Comparison of ENCODE assay signal across 11 cellular contexts in genomic region chr22:50641696-50642607, GRCh38. TPM values are rescaled to one million over a fixed set of nuclear protein-coding genes. Genes with fewer than 3 reads are reported as not detected.
DNase-seq lines count a peak whose midpoint lies in the region; FAIRE-seq and TF ChIP-seq lines count a peak whose summit lies in the region.
"Had no signal": no experiment of that assay in that cellular context is flagged by ENCODE, and none has a peak within 500 bp of the region (broad histone marks: within the 10 kb centered on the region; RNA-seq: fewer than 3 reads in every experiment).

No MANE protein-coding gene starts in this region.

- no peak for FAIRE-seq in keratinocyte (lab: Jason Lieb, UNC)

- H3K79me2 ChIP-seq in keratinocyte (ENCODE audit: control insufficient read depth, insufficient read depth, low read length): no peaks in the 10 kb centered on the region

- H3K9me3 Mint-ChIP-seq in HFFc6 (peaks cover 4% of the 10 kb centered on the region; the same call in 1 of the 2 replicates), glutamatergic neuron (ENCODE audit: unreplicated experiment) (peaks cover 5% of the 10 kb centered on the region)
- H3K9me3 Mint-ChIP-seq in activated naive CD8-positive, alpha-beta T cell treated with anti-CD3 and anti-CD28 coated beads for 36 hours: no peaks in the 10 kb centered on the region
- H3K9me3 Mint-ChIP-seq: stimulated activated memory B cell treated with anti-CD40 and anti-IgM and Interleukin-4, amounts not matched to agents 10 μg/mL and 1 μg/mL and 100 μg/mL, for 72 hours had no signal

- H3K4me1 Mint-ChIP-seq in HFFc6 (ENCODE audit: low read depth) (no peaks in the 10 kb centered on the region), glutamatergic neuron (ENCODE audit: low read depth, unreplicated experiment) (peaks cover 8% of the 10 kb centered on the region)
- no peaks in the 10 kb centered on the region for H3K4me1 Mint-ChIP-seq in activated naive CD8-positive, alpha-beta T cell treated with anti-CD3 and anti-CD28 coated beads for 36 hours
- H3K4me1 Mint-ChIP-seq: stimulated activated memory B cell treated with anti-CD40 and anti-IgM and Interleukin-4, amounts not matched to agents 10 μg/mL and 1 μg/mL and 100 μg/mL, for 72 hours had no signal

- no peaks in the 10 kb centered on the region for H3K36me3 Mint-ChIP-seq in HFFc6 (ENCODE audit: low read depth)
- H3K36me3 Mint-ChIP-seq in glutamatergic neuron (ENCODE audit: unreplicated experiment): no peaks in the 10 kb centered on the region
- no peaks in the 10 kb centered on the region for H3K36me3 Mint-ChIP-seq in activated naive CD8-positive, alpha-beta T cell treated with anti-CD3 and anti-CD28 coated beads for 36 hours
- H3K36me3 Mint-ChIP-seq: stimulated activated memory B cell treated with anti-CD40 and anti-IgM and Interleukin-4, amounts not matched to agents 10 μg/mL and 1 μg/mL and 100 μg/mL, for 72 hours had no signal

- H3K4me3 Mint-ChIP-seq in HFFc6 (no peak overlapping the region), glutamatergic neuron (ENCODE audit: unreplicated experiment) (no peak overlapping the region)
- no peak overlapping the region for H3K4me3 Mint-ChIP-seq in activated naive CD8-positive, alpha-beta T cell treated with anti-CD3 and anti-CD28 coated beads for 36 hours
- H3K4me3 Mint-ChIP-seq: stimulated activated memory B cell treated with anti-CD40 and anti-IgM and Interleukin-4, amounts not matched to agents 10 μg/mL and 1 μg/mL and 100 μg/mL, for 72 hours had no signal

- H3K4me2 ChIP-seq in keratinocyte (ENCODE audit: control insufficient read depth, extremely low read depth, insufficient read depth, low read depth, low read length): no peak overlapping the region

- TF ChIP-seq CTCF in HFFc6 (IDR thresholded peaks at IDR 0.05) (peak; percentile 22), choroid plexus epithelial cell (conservative IDR thresholded peaks at IDR 0.05; ENCODE audit: low read depth, low read length) (peak; percentile 77), keratinocyte (optimal IDR thresholded peaks at IDR 0.05 in 1 of 3, IDR thresholded peaks at IDR 0.05 in 1 of 3, conservative IDR thresholded peaks at IDR 0.05 in 1 of 3; ENCODE audit: extremely low read depth in 1 of 3, insufficient read depth in 2 of 3, low read length in 3 of 3) (peak in 2 of 3 experiments; percentile 18 to 27), glutamatergic neuron (IDR thresholded peaks at IDR 0.05; ENCODE audit: partially characterized antibody, unreplicated experiment) (no peak)

- H3K27me3 ChIP-seq in keratinocyte (ENCODE audit: control insufficient read depth, extremely low read depth, insufficient read depth, low read length): peaks cover 36% of the 10 kb centered on the region

- no peak overlapping the region for H2AFZ ChIP-seq in keratinocyte (ENCODE audit: control insufficient read depth, low read length)

- no peaks in the 10 kb centered on the region for H3K36me3 ChIP-seq in keratinocyte (ENCODE audit: control insufficient read depth in 2 of 2, extremely low read depth in 1 of 2, insufficient read depth in 2 of 2, low read length in 2 of 2)

- no peak for DNase-seq in HFFc6
- DNase-seq in choroid plexus epithelial cell (ENCODE audit: low read depth): peak; percentile 74
- no peak for DNase-seq in keratinocyte (ENCODE audit: low read depth, low spot score)
- peak; percentile 69 for DNase-seq in smooth muscle cell of the brain vasculature (ENCODE audit: low read depth, low spot score)
- no peak for DNase-seq in central memory CD4-positive, alpha-beta T cell
- no peak for DNase-seq in glutamatergic neuron
- DNase-seq in activated naive CD8-positive, alpha-beta T cell treated with anti-CD3 and anti-CD28 coated beads for 36 hours: no peak
- no peak for DNase-seq in NK-92 treated with Interleukin-12 subunit alpha and Interleukin-12 subunit beta, amount 100 ng/mL, for 24 hours (lab: John Stamatoyannopoulos, UW)
- DNase-seq: activated CD8-positive, alpha-beta memory T cell treated with anti-CD3 and anti-CD28 coated beads for 24 hours; kidney glomerular epithelial cell had no signal

- H3K27me3 Mint-ChIP-seq in HFFc6 (ENCODE audit: insufficient read depth) (peaks cover 36% of the 10 kb centered on the region), glutamatergic neuron (ENCODE audit: unreplicated experiment) (peaks cover 4% of the 10 kb centered on the region)
- peaks cover 23% of the 10 kb centered on the region for H3K27me3 Mint-ChIP-seq in activated naive CD8-positive, alpha-beta T cell treated with anti-CD3 and anti-CD28 coated beads for 36 hours

- no peaks in the 10 kb centered on the region for H3K9me3 ChIP-seq in keratinocyte (ENCODE audit: control insufficient read depth, low read depth, low read length)

- H3K9me1 ChIP-seq in keratinocyte (ENCODE audit: control insufficient read depth, extremely low read depth, insufficient read depth, low read length): no peaks in the 10 kb centered on the region

- no peak overlapping the region for H3K9ac ChIP-seq in keratinocyte (ENCODE audit: control insufficient read depth, extremely low read depth, insufficient read depth, low read length)

- H3K27ac Mint-ChIP-seq in HFFc6 (no peak overlapping the region), glutamatergic neuron (ENCODE audit: unreplicated experiment) (no peak overlapping the region)
- no peak overlapping the region for H3K27ac Mint-ChIP-seq in activated naive CD8-positive, alpha-beta T cell treated with anti-CD3 and anti-CD28 coated beads for 36 hours
- H3K27ac Mint-ChIP-seq: stimulated activated memory B cell treated with anti-CD40 and anti-IgM and Interleukin-4, amounts not matched to agents 10 μg/mL and 1 μg/mL and 100 μg/mL, for 72 hours had no signal

- no peaks in the 10 kb centered on the region for H3K4me1 ChIP-seq in keratinocyte (ENCODE audit: control insufficient read depth, extremely low read depth, insufficient read depth, low read length)

- peak overlapping the region; percentile 12 for H3K4me3 ChIP-seq in choroid plexus epithelial cell (ENCODE audit: low read depth, low read length)
- H3K4me3 ChIP-seq in keratinocyte (ENCODE audit: control insufficient read depth in 2 of 3, extremely low read depth in 1 of 3, insufficient read depth in 2 of 3, low read depth in 1 of 3, low read length in 3 of 3): no peak overlapping the region

- H3K27ac ChIP-seq in keratinocyte (ENCODE audit: control insufficient read depth, insufficient read depth, low read length): no peak overlapping the region

- peaks cover 2% of the 10 kb centered on the region for H4K20me1 ChIP-seq in keratinocyte (ENCODE audit: control insufficient read depth, extremely low read depth, insufficient read depth, low read length)

- dilution Hi-C loops in keratinocyte (cut with MboI; ENCODE audit: extremely low pct_ligation_motif_present, low sequenced_read_pairs): no loop called here

RNA-seq across cellular contexts. Expression of gene ARSA, which starts 14.0 kb away (rescaled TPM):
- 10 to 100 TPM; 28.0 to 35.4 (median 30.6) TPM for total RNA-seq in HFFc6 (2021; fragmentation: NEBNext Ultra II Directional; extraction: Animal tissue kit (Norgen Biotek cat#: 25700))
- 12.1 to 20.8 TPM (median 19.5 TPM) in 3 replicates for polyA plus RNA-seq in keratinocyte
- polyA plus RNA-seq in keratinocyte (2011; ENCODE audit: low read depth): 6.8 TPM
- polyA plus RNA-seq in keratinocyte (2011; cell fraction: cytosol; rRNA removed): 6.7 and 16.9 TPM in 2 replicates
- 68.3 and 101 TPM in 2 replicates for polyA plus RNA-seq in keratinocyte (2011; cell fraction: nucleus; rRNA removed)
- 22.7 and 31.0 TPM in 2 replicates for polyA plus RNA-seq in keratinocyte (2012; ENCODE audit: low replicate concordance)
- polyA minus RNA-seq in keratinocyte: 9.6 to 14.0 TPM (median 10.9 TPM) in 3 replicates
- 30.9 TPM for polyA minus RNA-seq in keratinocyte (2011; cell fraction: cytosol; rRNA and poly(A)+ RNA removed)
- 36.3 and 36.8 TPM in 2 replicates for polyA minus RNA-seq in keratinocyte (2011; cell fraction: nucleus; rRNA and poly(A)+ RNA removed)
- total RNA-seq in glutamatergic neuron (ENCODE audit: unreplicated experiment): 65.7 TPM
- 10 to 100 TPM; 12.6 to 13.5 TPM for total RNA-seq in activated naive CD8-positive, alpha-beta T cell treated with anti-CD3 and anti-CD28 coated beads for 36 hours

RNA-seq across cellular contexts. Expression of gene SHANK3, which starts 30.7 kb away (rescaled TPM):
- under 1 TPM; 0.65 to 0.97 (median 0.68) TPM for total RNA-seq in HFFc6 (2021; fragmentation: NEBNext Ultra II Directional; extraction: Animal tissue kit (Norgen Biotek cat#: 25700))
- polyA plus RNA-seq in keratinocyte: 1.00 to 1.8 TPM (median 1.6 TPM) in 3 replicates
- polyA plus RNA-seq in keratinocyte (2011; ENCODE audit: low read depth): 0.60 TPM
- 0.69 and 2.0 TPM in 2 replicates for polyA plus RNA-seq in keratinocyte (2011; cell fraction: cytosol; rRNA removed)
- 3.9 and 7.2 TPM in 2 replicates for polyA plus RNA-seq in keratinocyte (2011; cell fraction: nucleus; rRNA removed)
- 0.93 and 3.8 TPM in 2 replicates for polyA plus RNA-seq in keratinocyte (2012; ENCODE audit: low replicate concordance)
- polyA minus RNA-seq in keratinocyte: 1.0 to 4.2 TPM (median 1.3 TPM) in 3 replicates
- 3.6 TPM for polyA minus RNA-seq in keratinocyte (2011; cell fraction: cytosol; rRNA and poly(A)+ RNA removed)
- 3.8 and 4.0 TPM in 2 replicates for polyA minus RNA-seq in keratinocyte (2011; cell fraction: nucleus; rRNA and poly(A)+ RNA removed)
- total RNA-seq in glutamatergic neuron (ENCODE audit: unreplicated experiment): 20.4 TPM
- under 1 TPM; 0.27 to 0.30 TPM for total RNA-seq in activated naive CD8-positive, alpha-beta T cell treated with anti-CD3 and anti-CD28 coated beads for 36 hours

RNA-seq across cellular contexts. Expression of gene MAPK8IP2, which starts 41.4 kb away (rescaled TPM):
- total RNA-seq in HFFc6 (2021; fragmentation: NEBNext Ultra II Directional; extraction: Animal tissue kit (Norgen Biotek cat#: 25700)): under 1 TPM; 0.14 to 0.25 (median 0.15) TPM
- 0.29 to 1.0 TPM (median 0.31 TPM) in 3 replicates for polyA plus RNA-seq in keratinocyte
- polyA plus RNA-seq in keratinocyte (2011; ENCODE audit: low read depth): 0.21 TPM
- 0.33 and 0.90 TPM in 2 replicates for polyA plus RNA-seq in keratinocyte (2011; cell fraction: cytosol; rRNA removed)
- 1.6 and 2.5 TPM in 2 replicates for polyA plus RNA-seq in keratinocyte (2011; cell fraction: nucleus; rRNA removed)
- polyA plus RNA-seq in keratinocyte (2012; ENCODE audit: low replicate concordance): 0.68 and 0.85 TPM in 2 replicates
- 0.29 to 1.9 TPM (median 1.2 TPM) in 3 replicates for polyA minus RNA-seq in keratinocyte
- 1.5 TPM for polyA minus RNA-seq in keratinocyte (2011; cell fraction: cytosol; rRNA and poly(A)+ RNA removed)
- 2.6 and 2.8 TPM in 2 replicates for polyA minus RNA-seq in keratinocyte (2011; cell fraction: nucleus; rRNA and poly(A)+ RNA removed)
- 143 TPM for total RNA-seq in glutamatergic neuron (ENCODE audit: unreplicated experiment)
- under 1 TPM; 0.16 to 0.21 TPM for total RNA-seq in activated naive CD8-positive, alpha-beta T cell treated with anti-CD3 and anti-CD28 coated beads for 36 hours

RNA-seq across cellular contexts. Expression of gene CHKB, which starts 59.3 kb away (rescaled TPM):
- total RNA-seq in HFFc6 (2021; fragmentation: NEBNext Ultra II Directional; extraction: Animal tissue kit (Norgen Biotek cat#: 25700)): 10 to 100 TPM; 21.1 to 26.2 (median 25.2) TPM
- polyA plus RNA-seq in keratinocyte: 39.5 to 54.9 TPM (median 49.0 TPM) in 3 replicates
- polyA plus RNA-seq in keratinocyte (2011; ENCODE audit: low read depth): 41.2 TPM
- polyA plus RNA-seq in keratinocyte (2011; cell fraction: cytosol; rRNA removed): 14.7 and 15.3 TPM in 2 replicates
- polyA plus RNA-seq in keratinocyte (2011; cell fraction: nucleus; rRNA removed): 190 TPM in 2 replicates
- 28.2 and 32.2 TPM in 2 replicates for polyA plus RNA-seq in keratinocyte (2012; ENCODE audit: low replicate concordance)
- polyA minus RNA-seq in keratinocyte: 12.1 to 18.8 TPM (median 14.1 TPM) in 3 replicates
- polyA minus RNA-seq in keratinocyte (2011; cell fraction: cytosol; rRNA and poly(A)+ RNA removed): 10.7 TPM
- 11.4 and 17.1 TPM in 2 replicates for polyA minus RNA-seq in keratinocyte (2011; cell fraction: nucleus; rRNA and poly(A)+ RNA removed)
- total RNA-seq in glutamatergic neuron (ENCODE audit: unreplicated experiment): 147 TPM
- total RNA-seq in activated naive CD8-positive, alpha-beta T cell treated with anti-CD3 and anti-CD28 coated beads for 36 hours: 10 to 100 TPM; 57.3 to 60.3 TPM

Comparison
In these comparisons a context has a peak if more than half of its experiments do, and no peak if none do; other contexts are left out.
1. DNase-seq: peak in choroid plexus epithelial cell (single experiment) and smooth muscle cell of the brain vasculature (single experiment); none in HFFc6 (single experiment), keratinocyte (single experiment), central memory CD4-positive, alpha-beta T cell (single experiment), glutamatergic neuron (single experiment), activated naive CD8-positive, alpha-beta T cell treated with anti-CD3 and anti-CD28 coated beads for 36 hours (single experiment) and NK-92 treated with Interleukin-12 subunit alpha and Interleukin-12 subunit beta, amount 100 ng/mL, for 24 hours (single experiment).
2. RNA of gene SHANK3, which starts 30.7 kb away (total RNA-seq): 20.4 TPM in glutamatergic neuron (single experiment); 0.65 to 0.97 TPM in HFFc6 and 0.27 to 0.30 TPM in activated naive CD8-positive, alpha-beta T cell treated with anti-CD3 and anti-CD28 coated beads for 36 hours; every median in the first group is over 10 times any median in the second.
3. RNA of gene MAPK8IP2, which starts 41.4 kb away (total RNA-seq): 143 TPM in glutamatergic neuron (single experiment); 0.16 to 0.21 TPM in activated naive CD8-positive, alpha-beta T cell treated with anti-CD3 and anti-CD28 coated beads for 36 hours and 0.14 to 0.25 TPM in HFFc6; every median in the first group is over 100 times any median in the second.